ENCODE assay signal across 28 cellular contexts in genomic region chr7:32239764-32240163, GRCh38.
"Had no signal": no experiment of that assay in that cellular context is flagged by ENCODE, and none has a peak within 500 bp of the region (broad histone marks: within the 10 kb centered on the region; RNA-seq: fewer than 3 reads in every experiment).

No MANE protein-coding gene starts in this region.

- ATAC-seq: activated CD4-positive, alpha-beta T cell treated with anti-CD3 and anti-CD28 coated beads for 36 hours; activated CD8-positive, alpha-beta memory T cell treated with anti-CD3 and anti-CD28 coated beads, Interleukin-2, amount 10 ng/mL, durations not matched to agents 7 days and 5 days; activated CD8-positive, alpha-beta T cell treated with anti-CD3 and anti-CD28 coated beads, Interleukin-2, amount 10 ng/mL, durations not matched to agents 7 days and 5 days; activated naive CD4-positive, alpha-beta T cell treated with anti-CD3 and anti-CD28 coated beads, Interleukin-2, amount 50 U/mL, for 72 hours; activated T-cell treated with anti-CD3 and anti-CD28 coated beads, Interleukin-2, amount 50 U/mL, for 72 hours; esophagus mucosa; foreskin keratinocyte; gastrocnemius medialis; heart right ventricle had no signal

- H3K27me3 ChIP-seq: ascending aorta, breast epithelium, cardiac muscle cell, gastrocnemius medialis, heart right ventricle had no signal

- H3K27ac ChIP-seq: ascending aorta, breast epithelium, cardiac muscle cell, foreskin keratinocyte, gastrocnemius medialis, heart right ventricle had no signal

- H3K4me3 ChIP-seq: ascending aorta, breast epithelium, cardiac muscle cell, gastrocnemius medialis, heart right ventricle had no signal

- H3K4me1 ChIP-seq: ascending aorta, breast epithelium, foreskin keratinocyte, gastrocnemius medialis, heart right ventricle had no signal

- DNase-seq: activated CD4-positive, alpha-beta memory T cell treated with anti-CD3 and anti-CD28 coated beads for 36 hours; activated CD4-positive, alpha-beta T cell treated with anti-CD3 and anti-CD28 coated beads for 36 hours; activated CD4-positive, alpha-beta T cell treated with anti-CD3 and anti-CD28 coated beads, Interleukin-2, amount 10 ng/mL, durations not matched to agents 24 days and 14 days; activated CD4-positive, CD25-positive, alpha-beta regulatory T cell; activated CD4-positive, CD25-positive, alpha-beta regulatory T cell treated with anti-CD3 and anti-CD28 coated beads, Interleukin-2, amount 50 U/mL, for 72 hours; activated CD8-positive, alpha-beta memory T cell treated with anti-CD3 and anti-CD28 coated beads, Interleukin-2, amount 10 ng/mL, durations not matched to agents 7 days and 5 days; activated CD8-positive, alpha-beta memory T cell treated with anti-CD3 and anti-CD28 coated beads, Interleukin-2, amount 50 U/mL, for 4 hours; activated CD8-positive, alpha-beta T cell treated with anti-CD3 and anti-CD28 coated beads, Interleukin-2, amount 10 ng/mL, durations not matched to agents 7 days and 5 days; activated gamma-delta T cell; activated naive CD4-positive, alpha-beta T cell; activated naive CD4-positive, alpha-beta T cell treated with anti-CD3 and anti-CD28 coated beads, Interleukin-2, amount 10 ng/mL, durations not matched to agents 7 days and 5 days; activated naive CD8-positive, alpha-beta T cell treated with anti-CD3 and anti-CD28 coated beads, Interleukin-2, amount 10 ng/mL, durations not matched to agents 7 days and 5 days; activated T-cell treated with anti-CD3 and anti-CD28 coated beads, Interleukin-2, amount 50 U/mL, for 1 hour; activated T-cell treated with anti-CD3 and anti-CD28 coated beads, Interleukin-2, amount 50 U/mL, for 72 hours; central memory CD4-positive, alpha-beta T cell; cerebellar nuclear complex; cortex of kidney; dermis blood vessel endothelial cell; effector CD8-positive, alpha-beta T cell; foreskin keratinocyte; gastrocnemius medialis; heart right ventricle; T-helper 2 cell had no signal

- H3K9me3 ChIP-seq: gastrocnemius medialis had no signal

- H3K36me3 ChIP-seq: ascending aorta, breast epithelium, cardiac muscle cell, gastrocnemius medialis, heart right ventricle had no signal
